In the genomic region with DNA sequence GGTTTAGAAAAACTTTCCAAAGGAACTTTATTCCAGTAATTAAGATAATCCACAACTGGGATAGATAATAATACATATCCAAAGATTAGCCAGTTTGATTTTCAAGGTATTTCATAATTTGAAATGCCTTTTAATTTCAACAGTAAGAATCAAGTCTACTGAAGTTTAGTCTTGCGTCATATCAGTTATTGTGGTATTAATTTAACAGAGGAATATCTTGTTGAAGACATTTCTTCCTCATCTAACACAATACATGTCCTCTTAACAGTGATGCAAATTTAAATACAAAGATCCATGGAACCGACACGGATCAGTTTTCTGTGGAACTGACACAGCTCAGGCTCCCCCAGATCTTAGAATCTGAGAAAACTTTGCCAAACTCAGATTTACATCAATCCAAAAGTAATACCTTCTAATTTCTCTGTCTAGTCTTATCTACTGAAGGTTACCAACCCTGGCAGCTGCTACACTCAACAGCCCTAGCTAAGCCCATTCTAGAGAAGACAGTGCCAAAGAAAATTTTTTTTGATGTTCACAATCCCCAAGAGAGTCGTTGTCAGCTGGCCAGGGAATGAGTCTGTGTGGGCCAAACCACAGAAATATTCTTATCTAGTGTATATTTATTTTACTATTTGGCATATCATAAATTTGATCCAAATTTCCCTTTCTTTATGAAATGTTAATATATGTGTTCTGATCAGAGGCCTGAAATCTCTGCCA, we compare ENCODE assay signal across 26 cellular contexts.
A peak's percentile ranks its signal among the peaks of the same experiment; 100 is the strongest.
DNase-seq lines count a peak whose midpoint lies in the region; ATAC-seq, FAIRE-seq and TF ChIP-seq lines count a peak whose summit lies in the region.
"Had no signal": no experiment of that assay in that cellular context is flagged by ENCODE, and none has a peak within 500 bp of the region (broad histone marks: within the 10 kb centered on the region; RNA-seq: fewer than 3 reads in every experiment).

No MANE protein-coding gene starts in this region.

- H3K9me3 ChIP-seq in IMR-90 (ENCODE audit: control insufficient read depth, insufficient read depth, low read length) (no peaks in the 10 kb centered on the region), K562 (replicated peaks; ENCODE audit: control insufficient read depth, insufficient read depth, low read depth, low read length) (no peaks in the 10 kb centered on the region)
- H3K9me3 ChIP-seq: BLaER1, body of pancreas, Peyer's patch, SJSA1 had no signal

- H4K8ac ChIP-seq in IMR-90 (ENCODE audit: low read depth in 2 of 2, low read length in 2 of 2): no peak overlapping the region

- H2AFZ ChIP-seq in IMR-90 (replicated peaks; ENCODE audit: low read length, poor library complexity): no peak overlapping the region
- no peak overlapping the region for H2AFZ ChIP-seq in K562 (ENCODE audit: low read depth, low read length)

- no peak overlapping the region for H3K18ac ChIP-seq in IMR-90 (ENCODE audit: low read depth, low read length)

- no peak overlapping the region for H2AK5ac ChIP-seq in IMR-90 (ENCODE audit: low read depth, low read length)

- no peaks in the 10 kb centered on the region for H4K20me1 ChIP-seq in IMR-90 (ENCODE audit: insufficient read depth, low read length)
- no peaks in the 10 kb centered on the region for H4K20me1 ChIP-seq in K562 (replicated peaks; ENCODE audit: control insufficient read depth, insufficient read depth, low read length)
- H4K20me1 ChIP-seq: BLaER1 had no signal

- no peak overlapping the region for H3K9ac ChIP-seq in IMR-90 (ENCODE audit: low read depth, low read length)
- H3K9ac ChIP-seq in K562 (ENCODE audit: insufficient read depth in 1 of 2, low read depth in 2 of 2, low read length in 2 of 2): no peak overlapping the region
- H3K9ac ChIP-seq: BLaER1 had no signal

- H2BK20ac ChIP-seq in IMR-90 (ENCODE audit: low read depth, low read length): no peak overlapping the region

- H3K4me3 ChIP-seq in IMR-90 (ENCODE audit: insufficient read depth, low read depth, low read length) (no peak overlapping the region), K562 (no peak overlapping the region)
- H3K4me3 ChIP-seq: BLaER1, body of pancreas, Peyer's patch, SJSA1 had no signal

- H3K4me1 Mint-ChIP-seq in stimulated activated memory B cell treated with anti-CD40 and anti-IgM and Interleukin-4, amounts not matched to agents 10 μg/mL and 1 μg/mL and 100 μg/mL, for 72 hours: no peaks in the 10 kb centered on the region
- H3K4me1 Mint-ChIP-seq: T-cell had no signal

- H3K4me3 Mint-ChIP-seq in stimulated activated memory B cell treated with anti-CD40 and anti-IgM and Interleukin-4, amounts not matched to agents 10 μg/mL and 1 μg/mL and 100 μg/mL, for 72 hours: no peak overlapping the region
- H3K4me3 Mint-ChIP-seq: activated CD4-positive, alpha-beta memory T cell treated with anti-CD3 and anti-CD28 coated beads for 36 hours; activated naive CD8-positive, alpha-beta T cell; T-cell had no signal

- no peak overlapping the region for H3K4ac ChIP-seq in IMR-90 (ENCODE audit: low read depth, low read length)

- H2BK120ac ChIP-seq in IMR-90 (ENCODE audit: low read depth, low read length): no peak overlapping the region

- POLR2A ChIA-PET in IMR-90 (lab: Charles Lee; ENCODE audit: unreplicated experiment) (no interaction called here), K562 (lab: Yijun Ruan, JAX) (no interaction called here)

- FAIRE-seq in K562 (lab: Jason Lieb, UNC): no peak
- FAIRE-seq in GM12891 (lab: Jason Lieb, UNC): no peak

- H3K56ac ChIP-seq in IMR-90 (ENCODE audit: extremely low read depth, insufficient read depth, low read length): no peak overlapping the region

- no peak for TF ChIP-seq CTCF in IMR-90 (conservative IDR thresholded peaks at IDR 0.05; ENCODE audit: low read depth, low read length)
- TF ChIP-seq CTCF in K562 (IDR thresholded peaks at IDR 0.05 in 2 of 3, conservative IDR thresholded peaks at IDR 0.05 in 1 of 3; ENCODE audit: insufficient read depth in 2 of 3, low read depth in 1 of 3, low read length in 3 of 3): no peak

- TF ChIP-seq EP300 in K562 (IDR thresholded peaks at IDR 0.05; ENCODE audit: low read length): no peak

- no peaks in the 10 kb centered on the region for H3K79me2 ChIP-seq in K562 (ENCODE audit: control insufficient read depth, insufficient read depth, low read length)

- H3K27ac Mint-ChIP-seq in stimulated activated memory B cell treated with anti-CD40 and anti-IgM and Interleukin-4, amounts not matched to agents 10 μg/mL and 1 μg/mL and 100 μg/mL, for 72 hours: no peak overlapping the region
- H3K27ac Mint-ChIP-seq: activated CD4-positive, alpha-beta memory T cell treated with anti-CD3 and anti-CD28 coated beads for 36 hours; activated naive CD8-positive, alpha-beta T cell; activated T-helper 2 cell treated with anti-CD3 and anti-CD28 coated beads, Interferon-gamma antibody, Interleukin-2, Interleukin-4, amounts not matched to agents 10 μg/mL and 5 μg/mL and 100 μg/mL, durations not matched to agents 14 hours and 24 hours and 36 hours; T-cell had no signal

- no peaks in the 10 kb centered on the region for H3K79me1 ChIP-seq in IMR-90 (ENCODE audit: low read depth in 1 of 2, low read length in 2 of 2)

- no peak overlapping the region for H2AK9ac ChIP-seq in IMR-90 (replicated peaks; ENCODE audit: low read depth, low read length, poor library complexity)

- TF ChIP-seq RAD21 in IMR-90 (IDR thresholded peaks at IDR 0.05; ENCODE audit: low read length) (no peak), K562 (CRISPR knock-in tag; conservative IDR thresholded peaks at IDR 0.05 in 1 of 2, IDR thresholded peaks at IDR 0.05 in 1 of 2) (no peak)

- no peak overlapping the region for H4K5ac ChIP-seq in IMR-90 (ENCODE audit: low read depth, low read length)

- intact Hi-C loops in IMR-90 (cut with micrococcal nuclease): no loop called here
- intact Hi-C loops in K562 (cut with micrococcal nuclease): no loop called here

- H3K4me2 ChIP-seq in IMR-90 (ENCODE audit: low read depth, low read length): no peak overlapping the region
- H3K4me2 ChIP-seq in K562 (ENCODE audit: insufficient read depth, low read length): no peak overlapping the region
- H3K4me2 ChIP-seq: BLaER1 had no signal

- peak; percentile 23 for DNase-seq in EH (ENCODE audit: low read depth)
- peak; percentile 45 for DNase-seq in IMR-90
- DNase-seq in K562 (ENCODE audit: extremely low read depth in 1 of 4, low spot score in 3 of 4): no peak
- DNase-seq in hepatic stellate cell (ENCODE audit: low spot score): peak; percentile 6
- no peak for DNase-seq in NCI-H2081 (lab: John Stamatoyannopoulos, UW)
- DNase-seq in GM12891 (ENCODE audit: insufficient read length, low spot score): no peak
- DNase-seq in germinal center (ENCODE audit: low spot score): no peak
- DNase-seq: ACHN; activated CD4-positive, alpha-beta memory T cell treated with anti-CD3 and anti-CD28 coated beads for 36 hours; body of pancreas; effector memory CD4-positive, alpha-beta T cell; mesenchymal stem cell; NCI-H2107; NCI-H524; Peyer's patch; stimulated activated CD4-positive, alpha-beta T cell treated with anti-CD3 and anti-CD28 coated beads, Interleukin-12 subunit alpha, Interleukin-12 subunit beta, amount 100 ng/mL, for 4 hours; stimulated activated CD4-positive, alpha-beta T cell treated with anti-CD3 and anti-CD28 coated beads, Interleukin-4, amount 100 ng/mL, for 24 hours; stimulated activated naive CD4-positive, alpha-beta T cell treated with Interleukin-2 at 50 U/mL for 16 hours; T-cell had no signal

- H4K91ac ChIP-seq in IMR-90 (ENCODE audit: insufficient read depth, low read depth, low read length): no peak overlapping the region

- no peak overlapping the region for H3K23ac ChIP-seq in IMR-90 (ENCODE audit: low read depth, low read length)

- WGBS in IMR-90 (ENCODE audit: extremely low coverage in 2 of 2, insufficient read length in 1 of 2), 2 experiments: 69% methylated on average over 2 of the region's 4 CpGs; no CpG with 5 or more reads in 1 of the 2 experiments
- WGBS in K562 (ENCODE audit: insufficient coverage, low coverage, missing lambda C conversion rate): 1% methylated on average over 4 of the region's 4 CpGs

- BruUV-seq in IMR-90 (replicated peaks; lab: Mats Ljungman, UMichigan) (no TSS peak), K562 (replicated peaks; lab: Mats Ljungman, UMichigan) (no TSS peak)

- no peaks in the 10 kb centered on the region for H3K36me3 Mint-ChIP-seq in stimulated activated memory B cell treated with anti-CD40 and anti-IgM and Interleukin-4, amounts not matched to agents 10 μg/mL and 1 μg/mL and 100 μg/mL, for 72 hours
- H3K36me3 Mint-ChIP-seq: activated CD4-positive, alpha-beta memory T cell treated with anti-CD3 and anti-CD28 coated beads for 36 hours; activated naive CD8-positive, alpha-beta T cell; T-cell had no signal

- ATAC-seq in IMR-90 (ENCODE audit: low read depth) (peak; percentile 49), K562 (no peak)
- ATAC-seq in stimulated activated memory B cell treated with anti-CD40 and anti-IgM and Interleukin-4, amounts not matched to agents 10 μg/mL and 1 μg/mL and 100 μg/mL, for 72 hours: no peak
- ATAC-seq: activated CD4-positive, CD25-positive, alpha-beta regulatory T cell treated with anti-CD3 and anti-CD28 coated beads, Interleukin-2, amount 50 U/mL, for 24 hours; body of pancreas; esophagus mucosa; T-cell had no signal

- H3K4me1 ChIP-seq in IMR-90 (ENCODE audit: control insufficient read depth, insufficient read depth, low read length): no peaks in the 10 kb centered on the region
- H3K4me1 ChIP-seq in K562 (replicated peaks in 1 of 2; ENCODE audit: control insufficient read depth in 2 of 2, insufficient read depth in 2 of 2, low read length in 2 of 2): no peaks in the 10 kb centered on the region
- H3K4me1 ChIP-seq: body of pancreas, Peyer's patch, SJSA1 had no signal

- H3K36me3 ChIP-seq in IMR-90 (ENCODE audit: control insufficient read depth, insufficient read depth, low read length) (no peaks in the 10 kb centered on the region), K562 (ENCODE audit: control insufficient read depth, insufficient read depth, low read length) (no peaks in the 10 kb centered on the region)
- H3K36me3 ChIP-seq: BLaER1, Peyer's patch, SJSA1 had no signal

- H2BK5ac ChIP-seq in IMR-90 (ENCODE audit: low read depth, low read length, poor library complexity, severe bottlenecking): no peak overlapping the region

- H2BK15ac ChIP-seq in IMR-90 (ENCODE audit: low read depth, low read length): no peak overlapping the region

- in situ Hi-C loops in IMR-90 (cut with MboI; ENCODE audit: low sequenced_read_pairs) (no loop called here), K562 (cut with MboI) (loop anchor here (25.0 kb wide), 2 partner anchors 739 to 1339 kb away; no protein-coding TSS in a partner anchor)

- H3K27me3 ChIP-seq in IMR-90 (ENCODE audit: control insufficient read depth, insufficient read depth, low read length) (no peaks in the 10 kb centered on the region), K562 (ENCODE audit: control insufficient read depth in 2 of 2, insufficient read depth in 2 of 2, low read length in 2 of 2) (no peaks in the 10 kb centered on the region)
- H3K27me3 ChIP-seq: BLaER1, body of pancreas, Peyer's patch, SJSA1 had no signal

- no peak overlapping the region for H3K14ac ChIP-seq in IMR-90 (replicated peaks; ENCODE audit: low read depth, low read length)

- no peaks in the 10 kb centered on the region for H3K27me3 Mint-ChIP-seq in stimulated activated memory B cell treated with anti-CD40 and anti-IgM and Interleukin-4, amounts not matched to agents 10 μg/mL and 1 μg/mL and 100 μg/mL, for 72 hours
- H3K27me3 Mint-ChIP-seq: activated naive CD8-positive, alpha-beta T cell; T-cell had no signal

- CTCF ChIA-PET in IMR-90 (lab: Yijun Ruan, JAX) (no interaction called here), K562 (lab: Yijun Ruan, JAX; ENCODE audit: low intra/inter-chr PET ratio) (no interaction called here)

- dilution Hi-C loops in IMR-90 (cut with HindIII; ENCODE audit: low sequenced_read_pairs, unreplicated experiment): no loop called here

- TF ChIP-seq POLR2A in IMR-90 (IDR thresholded peaks at IDR 0.05; ENCODE audit: low read depth, low read length) (no peak), K562 (conservative IDR thresholded peaks at IDR 0.05) (no peak), GM12891 (IDR thresholded peaks at IDR 0.05; ENCODE audit: low read depth, low read length) (no peak)

- H3K9me3 Mint-ChIP-seq in stimulated activated memory B cell treated with anti-CD40 and anti-IgM and Interleukin-4, amounts not matched to agents 10 μg/mL and 1 μg/mL and 100 μg/mL, for 72 hours: no peaks in the 10 kb centered on the region
- H3K9me3 Mint-ChIP-seq: activated CD4-positive, alpha-beta memory T cell treated with anti-CD3 and anti-CD28 coated beads for 36 hours; activated T-helper 2 cell treated with anti-CD3 and anti-CD28 coated beads, Interferon-gamma antibody, Interleukin-2, Interleukin-4, amounts not matched to agents 10 μg/mL and 5 μg/mL and 100 μg/mL, durations not matched to agents 14 hours and 24 hours and 36 hours; T-cell had no signal

- H3K9me1 ChIP-seq in IMR-90 (ENCODE audit: insufficient read depth, low read length) (no peaks in the 10 kb centered on the region), K562 (ENCODE audit: control insufficient read depth, insufficient read depth, low read length) (no peaks in the 10 kb centered on the region)

- H3K27ac ChIP-seq in IMR-90 (ENCODE audit: insufficient read depth, low read length) (no peak overlapping the region), K562 (ENCODE audit: extremely low read depth, low read depth, low read length) (no peak overlapping the region)
- H3K27ac ChIP-seq: BLaER1, body of pancreas, Peyer's patch, SJSA1 had no signal

Comparison
In these comparisons a context has a peak if more than half of its experiments do, and no peak if none do; other contexts are left out.
1. DNase-seq: peak in EH (single experiment), IMR-90 (single experiment) and hepatic stellate cell (single experiment); none in K562 (0 of 4), NCI-H2081 (0 of 2), GM12891 (single experiment) and germinal center (single experiment).